ENCODE assay signal across 8 cellular contexts in the genomic region with DNA sequence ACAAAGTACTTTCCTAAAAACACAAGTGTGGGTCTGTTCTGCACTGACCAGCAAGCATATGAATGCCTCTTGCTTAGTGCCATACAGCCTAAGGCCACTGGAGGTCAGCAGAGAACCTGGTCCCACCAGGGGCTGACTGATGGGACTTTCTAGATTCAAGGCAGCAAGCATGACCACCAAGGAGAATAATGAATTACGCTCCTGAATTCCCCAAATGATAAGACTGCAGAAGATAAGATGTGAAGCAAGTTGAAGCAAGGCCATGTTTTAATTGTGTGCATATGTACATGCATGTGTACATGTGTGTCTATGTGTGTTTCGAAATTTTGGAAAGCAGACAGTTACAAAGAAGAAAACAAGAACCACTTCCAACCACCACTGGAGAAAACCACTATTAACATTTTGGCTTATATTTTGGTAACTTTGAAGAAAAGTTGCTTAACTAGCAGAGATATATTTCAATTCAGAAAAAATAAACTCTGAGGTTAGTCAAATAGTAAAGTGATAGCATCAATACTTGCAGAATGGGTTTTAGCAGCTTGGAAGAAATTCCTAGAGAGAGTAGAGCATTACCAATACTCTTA.
DNase-seq lines count a peak whose midpoint lies in the region; ATAC-seq and TF ChIP-seq lines count a peak whose summit lies in the region.

No MANE protein-coding gene starts in this region.

- H3K4me1 ChIP-seq in BE2C (no peaks in the 10 kb centered on the region), lower lobe of right lung (no peaks in the 10 kb centered on the region)

- no peaks in the 10 kb centered on the region for H3K27me3 Mint-ChIP-seq in activated CD4-positive, alpha-beta T cell treated with anti-CD3 and anti-CD28 coated beads, Interleukin-2, amount 10 ng/mL, durations not matched to agents 7 days and 5 days

- intact Hi-C loops in lower lobe of right lung (cut with DNase I): no loop called here

- peaks cover 9% of the 10 kb centered on the region for H3K4me1 Mint-ChIP-seq in activated CD4-positive, alpha-beta T cell treated with anti-CD3 and anti-CD28 coated beads, Interleukin-2, amount 10 ng/mL, durations not matched to agents 7 days and 5 days

- H3K4me3 ChIP-seq in BE2C (ENCODE audit: low read depth, low read length): no peak overlapping the region
- H3K4me3 ChIP-seq in lower lobe of right lung: no peak overlapping the region

- no peak overlapping the region for H3K4me3 Mint-ChIP-seq in activated CD4-positive, alpha-beta T cell treated with anti-CD3 and anti-CD28 coated beads, Interleukin-2, amount 10 ng/mL, durations not matched to agents 7 days and 5 days

- TF ChIP-seq CTCF in BE2C (IDR thresholded peaks at IDR 0.05; ENCODE audit: low read depth, low read length): peak; percentile 100
- TF ChIP-seq CTCF in lower lobe of right lung (IDR thresholded peaks at IDR 0.05): peak; percentile 93

- peak; percentile 66 for ATAC-seq in GM18873 (IDR thresholded peaks at IDR 0.05; ENCODE audit: low FRiP score, unreplicated experiment)
- peak; percentile 94 for ATAC-seq in HG03139 (IDR thresholded peaks at IDR 0.05; ENCODE audit: unreplicated experiment)
- peak; percentile 94 to 96 for ATAC-seq in lower lobe of right lung

- H3K36me3 ChIP-seq in BE2C (peaks cover 4% of the 10 kb centered on the region), lower lobe of right lung (no peaks in the 10 kb centered on the region)

- CTCF ChIA-PET in activated CD4-positive, alpha-beta T cell treated with anti-CD3 and anti-CD28 coated beads, Interleukin-2, amount 10 ng/mL, durations not matched to agents 7 days and 5 days (lab: Charles Lee): interaction anchor here (1.2 kb wide), 1 partner anchor 17 kb away, joined by 3 read pairs; no protein-coding TSS in a partner anchor

- POLR2A ChIA-PET in activated CD4-positive, alpha-beta T cell treated with anti-CD3 and anti-CD28 coated beads, Interleukin-2, amount 10 ng/mL, durations not matched to agents 7 days and 5 days (lab: Charles Lee): no interaction called here

- H3K9me3 Mint-ChIP-seq in activated CD4-positive, alpha-beta T cell treated with anti-CD3 and anti-CD28 coated beads, Interleukin-2, amount 10 ng/mL, durations not matched to agents 7 days and 5 days: peaks cover 5% of the 10 kb centered on the region

- H3K27ac Mint-ChIP-seq in activated CD4-positive, alpha-beta T cell treated with anti-CD3 and anti-CD28 coated beads, Interleukin-2, amount 10 ng/mL, durations not matched to agents 7 days and 5 days: no peak overlapping the region

- H3K9me3 ChIP-seq in BE2C: no peaks in the 10 kb centered on the region
- H3K9me3 ChIP-seq in lower lobe of right lung: peaks cover 4% of the 10 kb centered on the region

- H3K36me3 Mint-ChIP-seq in activated CD4-positive, alpha-beta T cell treated with anti-CD3 and anti-CD28 coated beads, Interleukin-2, amount 10 ng/mL, durations not matched to agents 7 days and 5 days (ENCODE audit: low read depth): peaks cover 25% of the 10 kb centered on the region

- H3K27me3 ChIP-seq in BE2C (no peaks in the 10 kb centered on the region), lower lobe of right lung (ENCODE audit: low read depth) (no peaks in the 10 kb centered on the region)

- H3K27ac ChIP-seq in lower lobe of right lung: no peak overlapping the region

- DNase-seq in BE2C (peak; percentile 81), NCI-H460 (ENCODE audit: extremely low read depth, low read depth) (peak; percentile 64), dermis blood vessel endothelial cell (peak; percentile 90), lower lobe of right lung (peak; percentile 58)
- DNase-seq in activated CD4-positive, alpha-beta T cell treated with anti-CD3 and anti-CD28 coated beads, Interleukin-2, amount 10 ng/mL, durations not matched to agents 7 days and 5 days: peak; percentile 73
- peak; percentile 25 for DNase-seq in stimulated activated CD8-positive, alpha-beta memory T cell treated with anti-CD3 and anti-CD28 coated beads, Interleukin-12 subunit alpha, Interleukin-12 subunit beta, amount 100 ng/mL, for 4 hours (ENCODE audit: low read depth)

Comparison
In these comparisons a context has a peak if more than half of its experiments do, and no peak if none do; other contexts are left out.
1. DNase-seq: peak in every context shown above with its lines; median percentile 90 in dermis blood vessel endothelial cell; 81 in BE2C; 73 in activated CD4-positive, alpha-beta T cell treated with anti-CD3 and anti-CD28 coated beads, Interleukin-2, amount 10 ng/mL, durations not matched to agents 7 days and 5 days; 64 in NCI-H460; 58 in lower lobe of right lung; 25 in stimulated activated CD8-positive, alpha-beta memory T cell treated with anti-CD3 and anti-CD28 coated beads, Interleukin-12 subunit alpha, Interleukin-12 subunit beta, amount 100 ng/mL, for 4 hours.